In genomic region chr1:40802078-40803075, GRCh38 we compare ENCODE assay signal across 8 cellular contexts. TPM values are rescaled to one million over a fixed set of nuclear protein-coding genes. Genes with fewer than 3 reads are reported as not detected.
A peak's percentile ranks its signal among the peaks of the same experiment; 100 is the strongest.
DNase-seq lines count a peak whose midpoint lies in the region; ATAC-seq lines count a peak whose summit lies in the region.

No MANE protein-coding gene starts in this region.

- H3K36me3 Mint-ChIP-seq in naive thymus-derived CD8-positive, alpha-beta T cell: no peaks in the 10 kb centered on the region
- H3K36me3 Mint-ChIP-seq in stimulated activated memory B cell treated with anti-CD40 and anti-IgM and Interleukin-4, amounts not matched to agents 10 μg/mL and 1 μg/mL and 100 μg/mL, for 72 hours: no peaks in the 10 kb centered on the region

- peaks cover 13 to 36% (median 35%) of the 10 kb centered on the region in 4 donors for H3K4me1 Mint-ChIP-seq in naive thymus-derived CD8-positive, alpha-beta T cell
- peaks cover 40% of the 10 kb centered on the region for H3K4me1 Mint-ChIP-seq in stimulated activated memory B cell treated with anti-CD40 and anti-IgM and Interleukin-4, amounts not matched to agents 10 μg/mL and 1 μg/mL and 100 μg/mL, for 72 hours

- no peaks in the 10 kb centered on the region for H3K27me3 Mint-ChIP-seq in naive thymus-derived CD8-positive, alpha-beta T cell
- H3K27me3 Mint-ChIP-seq in stimulated activated memory B cell treated with anti-CD40 and anti-IgM and Interleukin-4, amounts not matched to agents 10 μg/mL and 1 μg/mL and 100 μg/mL, for 72 hours: no peaks in the 10 kb centered on the region

- POLR2A ChIA-PET in naive thymus-derived CD8-positive, alpha-beta T cell (lab: Charles Lee): no interaction called here

- DNase-seq in ELF-1 (ENCODE audit: low read depth, low spot score) (peak; percentile 93), NOMO-1 (lab: John Stamatoyannopoulos, UW; ENCODE audit: unreplicated experiment in 2 of 2) (peak; percentile 62 to 90), fibroblast of gingiva (ENCODE audit: low read depth) (peak; percentile 75), NCI-H1694 (lab: John Stamatoyannopoulos, UW) (no peak)
- DNase-seq in activated T-cell treated with anti-CD3 and anti-CD28 coated beads, Interleukin-2, amount 50 U/mL, for 1 hour: peak; percentile 91
- peak; percentile 74 to 92 (median 84) for DNase-seq in naive thymus-derived CD8-positive, alpha-beta T cell

- H3K4me3 Mint-ChIP-seq in naive thymus-derived CD8-positive, alpha-beta T cell: peak overlapping the region; percentile 68 to 84 (median 78)
- H3K4me3 Mint-ChIP-seq in stimulated activated memory B cell treated with anti-CD40 and anti-IgM and Interleukin-4, amounts not matched to agents 10 μg/mL and 1 μg/mL and 100 μg/mL, for 72 hours: peak overlapping the region; percentile 68

- H3K27ac Mint-ChIP-seq in naive thymus-derived CD8-positive, alpha-beta T cell: peak overlapping the region; percentile 77 to 89 (median 85)
- peak overlapping the region; percentile 5 for H3K27ac Mint-ChIP-seq in stimulated activated memory B cell treated with anti-CD40 and anti-IgM and Interleukin-4, amounts not matched to agents 10 μg/mL and 1 μg/mL and 100 μg/mL, for 72 hours

- H3K9me3 Mint-ChIP-seq in naive thymus-derived CD8-positive, alpha-beta T cell: no peaks in the 10 kb centered on the region
- H3K9me3 Mint-ChIP-seq in stimulated activated memory B cell treated with anti-CD40 and anti-IgM and Interleukin-4, amounts not matched to agents 10 μg/mL and 1 μg/mL and 100 μg/mL, for 72 hours: no peaks in the 10 kb centered on the region

- peak; percentile 64 for ATAC-seq in HG02852 (IDR thresholded peaks at IDR 0.05; ENCODE audit: unreplicated experiment)
- ATAC-seq in naive thymus-derived CD8-positive, alpha-beta T cell: peak; percentile 83 to 87
- peak; percentile 87 for ATAC-seq in stimulated activated memory B cell treated with anti-CD40 and anti-IgM and Interleukin-4, amounts not matched to agents 10 μg/mL and 1 μg/mL and 100 μg/mL, for 72 hours

RNA-seq across cellular contexts. Expression of gene KCNQ4, which starts 18.8 kb away (rescaled TPM):
- under 1 TPM; 0.18 to 0.25 TPM for total RNA-seq in naive thymus-derived CD8-positive, alpha-beta T cell
- polyA plus RNA-seq in naive thymus-derived CD8-positive, alpha-beta T cell: under 1 TPM; 0.08 to 0.17 (median 0.08) TPM

RNA-seq across cellular contexts. Expression of gene CITED4, which starts 59.8 kb away (rescaled TPM):
- total RNA-seq in naive thymus-derived CD8-positive, alpha-beta T cell: 10 to 100 TPM; 24.3 to 24.5 TPM
- polyA plus RNA-seq in naive thymus-derived CD8-positive, alpha-beta T cell: 10 to 100 TPM; 24.5 to 45.4 (median 27.4) TPM
